In the genomic region with DNA sequence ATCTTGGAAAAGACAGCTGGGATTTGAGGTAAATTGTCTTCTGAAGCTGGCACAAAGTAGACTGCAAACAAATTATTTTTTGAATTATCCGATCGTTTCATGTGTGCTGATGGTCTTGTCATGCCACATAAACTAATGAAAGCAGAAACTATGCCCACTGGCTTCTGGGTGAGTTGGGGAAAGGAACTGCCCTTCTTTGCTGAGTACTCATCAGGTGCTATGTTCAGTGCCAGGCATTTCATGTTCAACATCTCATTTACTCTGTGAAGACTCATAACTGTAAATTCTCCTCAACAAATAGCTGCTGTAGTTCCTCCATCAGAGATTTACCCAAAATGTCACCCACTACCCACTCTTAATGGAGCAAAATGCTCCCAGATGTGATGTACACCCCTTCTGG, we compare ENCODE assay signal across 8 cellular contexts. TPM values are rescaled to one million over a fixed set of nuclear protein-coding genes. Genes with fewer than 3 reads are reported as not detected.
DNase-seq lines count a peak whose midpoint lies in the region; ATAC-seq, FAIRE-seq and TF ChIP-seq lines count a peak whose summit lies in the region.

No MANE protein-coding gene starts in this region.

- no peak for FAIRE-seq in frontal cortex (lab: Jason Lieb, UNC)

- H3K9me3 Mint-ChIP-seq in memory B cell: no peaks in the 10 kb centered on the region

- H3K4me1 ChIP-seq in left ventricle myocardium inferior: peaks cover 66% of the 10 kb centered on the region
- no peaks in the 10 kb centered on the region for H3K4me1 ChIP-seq in uterus

- intact Hi-C loops in left ventricle myocardium inferior (cut with micrococcal nuclease) (no loop called here), Right ventricle myocardium superior (cut with DNase I) (no loop called here), uterus (cut with DNase I; ENCODE audit: low total_unique reads) (no loop called here)

- ATAC-seq in Right ventricle myocardium superior (ENCODE audit: poor library complexity) (no peak), memory B cell (ENCODE audit: low read depth) (no peak)

- DNase-seq in left ventricle myocardium inferior (no peak), Right ventricle myocardium superior (no peak), astrocyte of the spinal cord (ENCODE audit: low read depth, low spot score) (no peak), memory B cell (ENCODE audit: low spot score in 2 of 2) (no peak), uterus (no peak), frontal cortex (ENCODE audit: low spot score in 2 of 2) (no peak), GM10266 (ENCODE audit: extremely low spot score) (no peak)
- no peak for DNase-seq in activated CD8-positive, alpha-beta memory T cell treated with anti-CD3 and anti-CD28 coated beads, Interleukin-2, amount 50 U/mL, for 48 hours

- H3K27me3 ChIP-seq in left ventricle myocardium inferior (ENCODE audit: low read depth): no peaks in the 10 kb centered on the region
- H3K27me3 ChIP-seq in uterus: no peaks in the 10 kb centered on the region

- H3K4me3 Mint-ChIP-seq in memory B cell: peak overlapping the region; percentile 94

- in situ Hi-C loops in astrocyte of the spinal cord (cut with HindIII; ENCODE audit: low sequenced_read_pairs): no loop called here

- no peaks in the 10 kb centered on the region for H3K27me3 Mint-ChIP-seq in memory B cell

- H3K27ac Mint-ChIP-seq in memory B cell: peak overlapping the region; percentile 88

- no peak for TF ChIP-seq CTCF in left ventricle myocardium inferior (IDR thresholded peaks at IDR 0.05; ENCODE audit: borderline replicate concordance)
- no peak for TF ChIP-seq CTCF in astrocyte of the spinal cord (IDR thresholded peaks at IDR 0.05; ENCODE audit: low read depth, low read length)
- TF ChIP-seq CTCF in uterus (IDR thresholded peaks at IDR 0.05): no peak
- no peak for TF ChIP-seq CTCF in GM10266 (IDR thresholded peaks at IDR 0.05; ENCODE audit: control insufficient read depth, insufficient read depth, low read depth, missing control alignments)

- no peaks in the 10 kb centered on the region for H3K36me3 ChIP-seq in left ventricle myocardium inferior
- no peaks in the 10 kb centered on the region for H3K36me3 ChIP-seq in uterus

- no peaks in the 10 kb centered on the region for H3K36me3 Mint-ChIP-seq in memory B cell

- H3K4me1 Mint-ChIP-seq in memory B cell: peaks cover 33% of the 10 kb centered on the region

- H3K9me3 ChIP-seq in left ventricle myocardium inferior (replicated peaks): no peaks in the 10 kb centered on the region
- H3K9me3 ChIP-seq in uterus: no peaks in the 10 kb centered on the region

- H3K4me3 ChIP-seq in left ventricle myocardium inferior: peak overlapping the region; percentile 95
- peak overlapping the region; percentile 88 for H3K4me3 ChIP-seq in astrocyte of the spinal cord (ENCODE audit: low read depth, low read length)
- H3K4me3 ChIP-seq in uterus: peak overlapping the region; percentile 65 to 97

- H3K27ac ChIP-seq in left ventricle myocardium inferior (replicated peaks) (peak overlapping the region; percentile 72), uterus (no peak overlapping the region)

- TF ChIP-seq POLR2A in uterus (IDR thresholded peaks at IDR 0.05): no peak

RNA-seq across cellular contexts. Expression of a gene that starts 1.2 kb away (rescaled TPM):
- 12.5 TPM for total RNA-seq in left ventricle myocardium inferior
- total RNA-seq in Right ventricle myocardium superior: 17.1 TPM
- 10 to 100 TPM; 16.1 to 43.3 (median 30.1) TPM for total RNA-seq in uterus
- 47.3 TPM for total RNA-seq in frontal cortex

RNA-seq across cellular contexts. Expression of a gene that starts 19.6 kb away (rescaled TPM):
- 0.44 TPM for total RNA-seq in left ventricle myocardium inferior
- total RNA-seq in Right ventricle myocardium superior: 1.2 TPM
- total RNA-seq in uterus: 1 to 10 TPM in 1 of 4 donors, under 1 TPM in 1, not detected in 2; 0.40 to 3.6 TPM
- total RNA-seq in frontal cortex: 9.4 TPM
